28 cellular contexts compared by ENCODE assay signal in the genomic region with DNA sequence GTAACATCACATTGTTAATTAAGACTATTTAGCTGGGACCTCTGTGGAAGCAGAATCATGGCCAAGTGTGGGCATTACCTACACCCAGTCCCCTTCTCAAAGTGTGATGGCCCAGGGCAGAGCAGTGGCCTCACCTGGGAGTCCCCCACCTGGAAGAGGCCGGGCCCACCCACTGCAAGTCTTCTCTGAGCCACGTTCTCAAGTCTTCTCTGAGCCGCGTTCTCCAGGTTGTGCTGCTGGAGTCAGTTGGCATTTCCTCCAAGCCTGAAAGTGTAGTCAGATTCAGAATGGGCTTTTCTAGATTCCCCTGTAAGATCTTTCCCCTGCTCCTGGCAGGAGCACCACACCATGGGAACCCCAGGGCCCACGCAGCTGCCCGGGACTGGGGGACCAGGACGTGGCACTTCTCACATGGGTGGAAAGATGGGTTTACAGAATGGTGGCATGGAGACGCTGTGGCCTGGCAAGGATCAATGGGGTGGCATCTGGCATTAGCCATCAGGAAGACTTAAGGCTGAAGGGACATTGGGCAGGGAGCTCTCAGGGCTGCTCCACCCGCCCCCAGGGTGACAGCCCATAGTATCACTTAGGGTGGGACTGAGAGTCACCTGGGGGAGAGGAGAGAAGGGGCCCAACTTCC.
DNase-seq lines count a peak whose midpoint lies in the region; ATAC-seq and TF ChIP-seq lines count a peak whose summit lies in the region.
"Had no signal": no experiment of that assay in that cellular context is flagged by ENCODE, and none has a peak within 500 bp of the region (broad histone marks: within the 10 kb centered on the region; RNA-seq: fewer than 3 reads in every experiment).

No MANE protein-coding gene starts in this region.

- H3F3A ChIP-seq in OCI-LY1 (ENCODE audit: insufficient read depth, low read length), result no peaks in the 10 kb centered on the region

- H3K79me2 ChIP-seq in OCI-LY1 (ENCODE audit: insufficient read depth, low read length), result no peaks in the 10 kb centered on the region

- intact Hi-C loops in dendritic cell treated with granulocyte-macrophage colony-stimulating factor and Interleukin-4, amounts not matched to agents 40 ng/mL and 50 ng/mL, for 4 days (cut with micrococcal nuclease), result no loop called here

- H3K36me3 ChIP-seq in OCI-LY1 (ENCODE audit: insufficient read depth, low read length), result peaks cover 44% of the 10 kb centered on the region; the same call in 1 of the 2 replicates
- H3K36me3 ChIP-seq: uterus had no signal

- no peaks in the 10 kb centered on the region for H4K20me1 ChIP-seq in OCI-LY1 (ENCODE audit: insufficient read depth, low read length)

- H3K9me2 ChIP-seq in OCI-LY1 (ENCODE audit: low read depth, low read length), result no peaks in the 10 kb centered on the region

- peak overlapping the region; percentile 84 for H3K27ac ChIP-seq in OCI-LY1 (ENCODE audit: low read depth, low read length, poor library complexity, severe bottlenecking)
- H3K27ac ChIP-seq: C4-2B, HL-60, uterus had no signal

- no peak overlapping the region for H3K4me3 Mint-ChIP-seq in activated naive CD8-positive, alpha-beta T cell treated with anti-CD3 and anti-CD28 coated beads, Interleukin-2, amount 10 ng/mL, durations not matched to agents 7 days and 5 days
- H3K4me3 Mint-ChIP-seq in activated naive CD8-positive, alpha-beta T cell treated with anti-CD3 and anti-CD28 coated beads, Interleukin-2, amount 50 U/mL, for 24 hours, result no peak overlapping the region
- H3K4me3 Mint-ChIP-seq in dendritic cell treated with granulocyte-macrophage colony-stimulating factor and Interleukin-4, amounts not matched to agents 40 ng/mL and 50 ng/mL, for 4 days, result peak overlapping the region; percentile 30
- no peak overlapping the region for H3K4me3 Mint-ChIP-seq in stimulated activated effector memory CD8-positive, alpha-beta T cell treated with anti-CD3 and anti-CD28 coated beads, Interleukin-12 subunit alpha, Interleukin-12 subunit beta, amount 100 ng/mL, for 72 hours
- H3K4me3 Mint-ChIP-seq: stimulated activated naive B cell treated with anti-CD40 and anti-IgM and Interleukin-4, amounts not matched to agents 10 μg/mL and 1 μg/mL and 100 μg/mL, for 72 hours had no signal

- no peak for ATAC-seq in activated naive CD8-positive, alpha-beta T cell treated with anti-CD3 and anti-CD28 coated beads, Interleukin-2, amount 10 ng/mL, durations not matched to agents 7 days and 5 days (ENCODE audit: low read depth)
- ATAC-seq in activated naive CD8-positive, alpha-beta T cell treated with anti-CD3 and anti-CD28 coated beads, Interleukin-2, amount 50 U/mL, for 24 hours, result no peak
- ATAC-seq in stimulated activated effector memory CD8-positive, alpha-beta T cell treated with anti-CD3 and anti-CD28 coated beads, Interleukin-12 subunit alpha, Interleukin-12 subunit beta, amount 100 ng/mL, for 72 hours, result no peak
- ATAC-seq in GM21390 (IDR thresholded peaks at IDR 0.05; ENCODE audit: unreplicated experiment), result no peak
- ATAC-seq: activated CD4-positive, CD25-positive, alpha-beta regulatory T cell treated with anti-CD3 and anti-CD28 coated beads, Interleukin-2, amount 50 U/mL, for 24 hours; HCT116; heart left ventricle; left colon; stimulated activated naive B cell treated with anti-CD40 and anti-IgM and Interleukin-4, amounts not matched to agents 10 μg/mL and 1 μg/mL and 100 μg/mL, for 72 hours had no signal

- no peak for TF ChIP-seq CTCF in OCI-LY1 (IDR thresholded peaks at IDR 0.05; ENCODE audit: low read length)

- peak overlapping the region; percentile 21; the same call in 1 of the 2 replicates for H3K4me2 ChIP-seq in OCI-LY1 (ENCODE audit: low read length)

- no peaks in the 10 kb centered on the region for H3K27me3 Mint-ChIP-seq in activated naive CD8-positive, alpha-beta T cell treated with anti-CD3 and anti-CD28 coated beads, Interleukin-2, amount 10 ng/mL, durations not matched to agents 7 days and 5 days
- no peaks in the 10 kb centered on the region for H3K27me3 Mint-ChIP-seq in activated naive CD8-positive, alpha-beta T cell treated with anti-CD3 and anti-CD28 coated beads, Interleukin-2, amount 50 U/mL, for 24 hours
- H3K27me3 Mint-ChIP-seq in dendritic cell treated with granulocyte-macrophage colony-stimulating factor and Interleukin-4, amounts not matched to agents 40 ng/mL and 50 ng/mL, for 4 days, result no peaks in the 10 kb centered on the region
- H3K27me3 Mint-ChIP-seq: stimulated activated naive B cell treated with anti-CD40 and anti-IgM and Interleukin-4, amounts not matched to agents 10 μg/mL and 1 μg/mL and 100 μg/mL, for 72 hours had no signal

- H3K27ac Mint-ChIP-seq in activated naive CD8-positive, alpha-beta T cell treated with anti-CD3 and anti-CD28 coated beads, Interleukin-2, amount 10 ng/mL, durations not matched to agents 7 days and 5 days, result peak overlapping the region; percentile 44
- H3K27ac Mint-ChIP-seq in activated naive CD8-positive, alpha-beta T cell treated with anti-CD3 and anti-CD28 coated beads, Interleukin-2, amount 50 U/mL, for 24 hours, result no peak overlapping the region
- H3K27ac Mint-ChIP-seq in dendritic cell treated with granulocyte-macrophage colony-stimulating factor and Interleukin-4, amounts not matched to agents 40 ng/mL and 50 ng/mL, for 4 days, result peak overlapping the region; percentile 86
- peak overlapping the region; percentile 92 for H3K27ac Mint-ChIP-seq in stimulated activated effector memory CD8-positive, alpha-beta T cell treated with anti-CD3 and anti-CD28 coated beads, Interleukin-12 subunit alpha, Interleukin-12 subunit beta, amount 100 ng/mL, for 72 hours
- H3K27ac Mint-ChIP-seq: stimulated activated naive B cell treated with anti-CD40 and anti-IgM and Interleukin-4, amounts not matched to agents 10 μg/mL and 1 μg/mL and 100 μg/mL, for 72 hours had no signal

- DNase-seq in activated naive CD8-positive, alpha-beta T cell treated with anti-CD3 and anti-CD28 coated beads, Interleukin-2, amount 10 ng/mL, durations not matched to agents 7 days and 5 days, result no peak
- no peak for DNase-seq in activated naive CD8-positive, alpha-beta T cell treated with anti-CD3 and anti-CD28 coated beads, Interleukin-2, amount 50 U/mL, for 24 hours
- no peak for DNase-seq in stimulated activated effector memory CD8-positive, alpha-beta T cell treated with anti-CD3 and anti-CD28 coated beads, Interleukin-12 subunit alpha, Interleukin-12 subunit beta, amount 100 ng/mL, for 72 hours (ENCODE audit: low spot score in 2 of 2)
- no peak for DNase-seq in stimulated activated naive CD4-positive, alpha-beta T cell treated with Interleukin-2 at 50 U/mL for 16 hours (lab: John Stamatoyannopoulos, UW)
- DNase-seq in NCI-H1105 treated with DMSO at 0.1 percent for 48 hours (lab: John Stamatoyannopoulos, UW), result no peak
- DNase-seq: ACHN; activated naive CD4-positive, alpha-beta T cell treated with anti-CD3 and anti-CD28 coated beads, Interleukin-2, amount 50 U/mL, for 16 hours; activated T-cell treated with anti-CD3 and anti-CD28 coated beads, Interleukin-2, amount 50 U/mL, for 48 hours; effector CD8-positive, alpha-beta T cell; erythroblast; Kasumi-1; mesendoderm; NCI-H187 treated with DMSO at 0.1 percent for 48 hours; NCI-H748 treated with DMSO at 0.1 percent for 48 hours; retina; stimulated activated CD4-positive, alpha-beta T cell treated with anti-CD3 and anti-CD28 coated beads, Interleukin-4, amount 100 ng/mL, for 1 hour; stimulated activated naive B cell treated with anti-CD40 and anti-IgM and Interleukin-4, amounts not matched to agents 10 μg/mL and 1 μg/mL and 100 μg/mL, for 72 hours; uterus had no signal

- no peaks in the 10 kb centered on the region for H3K9me3 ChIP-seq in OCI-LY1 (ENCODE audit: low read length)
- H3K9me3 ChIP-seq: heart left ventricle, thoracic aorta, uterus had no signal

- peaks cover 40% of the 10 kb centered on the region for H3K36me3 Mint-ChIP-seq in activated naive CD8-positive, alpha-beta T cell treated with anti-CD3 and anti-CD28 coated beads, Interleukin-2, amount 10 ng/mL, durations not matched to agents 7 days and 5 days
- H3K36me3 Mint-ChIP-seq in activated naive CD8-positive, alpha-beta T cell treated with anti-CD3 and anti-CD28 coated beads, Interleukin-2, amount 50 U/mL, for 24 hours (ENCODE audit: low read depth), result peaks cover 53% of the 10 kb centered on the region
- H3K36me3 Mint-ChIP-seq in dendritic cell treated with granulocyte-macrophage colony-stimulating factor and Interleukin-4, amounts not matched to agents 40 ng/mL and 50 ng/mL, for 4 days (ENCODE audit: low read depth), result peaks cover 100% of the 10 kb centered on the region
- H3K36me3 Mint-ChIP-seq in stimulated activated effector memory CD8-positive, alpha-beta T cell treated with anti-CD3 and anti-CD28 coated beads, Interleukin-12 subunit alpha, Interleukin-12 subunit beta, amount 100 ng/mL, for 72 hours, result peaks cover 94% of the 10 kb centered on the region

- no peak overlapping the region for H2AFZ ChIP-seq in OCI-LY1 (ENCODE audit: low read length)

- no peaks in the 10 kb centered on the region for H3K9me3 Mint-ChIP-seq in activated naive CD8-positive, alpha-beta T cell treated with anti-CD3 and anti-CD28 coated beads, Interleukin-2, amount 10 ng/mL, durations not matched to agents 7 days and 5 days
- no peaks in the 10 kb centered on the region for H3K9me3 Mint-ChIP-seq in activated naive CD8-positive, alpha-beta T cell treated with anti-CD3 and anti-CD28 coated beads, Interleukin-2, amount 50 U/mL, for 24 hours
- no peaks in the 10 kb centered on the region for H3K9me3 Mint-ChIP-seq in dendritic cell treated with granulocyte-macrophage colony-stimulating factor and Interleukin-4, amounts not matched to agents 40 ng/mL and 50 ng/mL, for 4 days
- no peaks in the 10 kb centered on the region for H3K9me3 Mint-ChIP-seq in stimulated activated effector memory CD8-positive, alpha-beta T cell treated with anti-CD3 and anti-CD28 coated beads, Interleukin-12 subunit alpha, Interleukin-12 subunit beta, amount 100 ng/mL, for 72 hours
- H3K9me3 Mint-ChIP-seq: stimulated activated naive B cell treated with anti-CD40 and anti-IgM and Interleukin-4, amounts not matched to agents 10 μg/mL and 1 μg/mL and 100 μg/mL, for 72 hours had no signal

- POLR2A ChIA-PET in activated naive CD8-positive, alpha-beta T cell treated with anti-CD3 and anti-CD28 coated beads, Interleukin-2, amount 10 ng/mL, durations not matched to agents 7 days and 5 days (lab: Charles Lee), result interaction anchor here (2.5 kb wide), 1 partner anchor 10 kb away, joined by 26 read pairs; no protein-coding TSS in a partner anchor

- no peaks in the 10 kb centered on the region for H3K27me3 ChIP-seq in OCI-LY1 (ENCODE audit: insufficient read depth, low read length)
- H3K27me3 ChIP-seq: heart left ventricle, uterus had no signal

- peaks cover 45% of the 10 kb centered on the region for H3K4me1 Mint-ChIP-seq in activated naive CD8-positive, alpha-beta T cell treated with anti-CD3 and anti-CD28 coated beads, Interleukin-2, amount 10 ng/mL, durations not matched to agents 7 days and 5 days
- H3K4me1 Mint-ChIP-seq in activated naive CD8-positive, alpha-beta T cell treated with anti-CD3 and anti-CD28 coated beads, Interleukin-2, amount 50 U/mL, for 24 hours, result peaks cover 46% of the 10 kb centered on the region
- H3K4me1 Mint-ChIP-seq in dendritic cell treated with granulocyte-macrophage colony-stimulating factor and Interleukin-4, amounts not matched to agents 40 ng/mL and 50 ng/mL, for 4 days (ENCODE audit: low read depth), result peaks cover 93% of the 10 kb centered on the region
- H3K4me1 Mint-ChIP-seq in stimulated activated effector memory CD8-positive, alpha-beta T cell treated with anti-CD3 and anti-CD28 coated beads, Interleukin-12 subunit alpha, Interleukin-12 subunit beta, amount 100 ng/mL, for 72 hours, result peaks cover 79% of the 10 kb centered on the region

- H3K9ac ChIP-seq in OCI-LY1 (ENCODE audit: low read length), result no peak overlapping the region; the same call in 1 of the 2 replicates

- H3K4me1 ChIP-seq in OCI-LY1 (ENCODE audit: insufficient read depth, low read length, severe bottlenecking), result peaks cover 37% of the 10 kb centered on the region
- H3K4me1 ChIP-seq: uterus had no signal

- no peak overlapping the region for H3K4me3 ChIP-seq in OCI-LY1 (ENCODE audit: low read depth, low read length, poor library complexity, severe bottlenecking)
- H3K4me3 ChIP-seq: heart left ventricle, thoracic aorta, uterus had no signal
